ENCODE assay signal across 26 cellular contexts in genomic region chr9:136962163-136962562, GRCh38. TPM values are rescaled to one million over a fixed set of nuclear protein-coding genes. Genes with fewer than 3 reads are reported as not detected.
"Had no signal": no experiment of that assay in that cellular context is flagged by ENCODE, and none has a peak within 500 bp of the region (broad histone marks: within the 10 kb centered on the region; RNA-seq: fewer than 3 reads in every experiment).

No MANE protein-coding gene starts in this region.

- H3K9me3 ChIP-seq: esophagus muscularis mucosa, gastrocnemius medialis, sigmoid colon, transverse colon, uterus had no signal

- H3K4me2 ChIP-seq: neural progenitor cell had no signal

- H2AFZ ChIP-seq: neural progenitor cell had no signal

- H3K27ac ChIP-seq: esophagus muscularis mucosa, gastrocnemius medialis, neural progenitor cell, sigmoid colon, transverse colon, uterus had no signal

- H3K27ac Mint-ChIP-seq: activated B cell treated with CpG ODN at 0.5 μM for 24 hours; activated CD4-positive, alpha-beta T cell treated with anti-CD3 and anti-CD28 coated beads for 36 hours; activated naive CD8-positive, alpha-beta T cell treated with anti-CD3 and anti-CD28 coated beads, Interleukin-2, amount 10 ng/mL, durations not matched to agents 7 days and 5 days; activated T-helper 2 cell treated with anti-CD3 and anti-CD28 coated beads, Interferon-gamma antibody, Interleukin-2, Interleukin-4, amounts not matched to agents 10 μg/mL and 5 μg/mL and 100 μg/mL, durations not matched to agents 14 hours and 24 hours and 36 hours; naive B cell; T-helper 1 cell treated with Interleukin-12 subunit alpha and Interleukin-12 subunit beta and Interleukin-4 antibody, amounts not matched to agents 30 μg/mL and 1 μg/mL, for 36 hours had no signal

- H3K4me3 Mint-ChIP-seq: activated B cell treated with CpG ODN at 0.5 μM for 24 hours; activated CD4-positive, alpha-beta T cell treated with anti-CD3 and anti-CD28 coated beads for 36 hours; activated naive CD8-positive, alpha-beta T cell treated with anti-CD3 and anti-CD28 coated beads, Interleukin-2, amount 10 ng/mL, durations not matched to agents 7 days and 5 days; activated T-cell treated with anti-CD3 and anti-CD28 coated beads, Interleukin-2, amount 50 U/mL, for 4 hours; naive B cell; T-helper 1 cell treated with Interleukin-12 subunit alpha and Interleukin-12 subunit beta and Interleukin-4 antibody, amounts not matched to agents 30 μg/mL and 1 μg/mL, for 36 hours had no signal

- H3K4me3 ChIP-seq: esophagus muscularis mucosa, gastrocnemius medialis, lung, neural progenitor cell, sigmoid colon, transverse colon, uterus had no signal

- H3K9me3 Mint-ChIP-seq: activated B cell treated with CpG ODN at 0.5 μM for 24 hours; activated T-cell treated with anti-CD3 and anti-CD28 coated beads, Interleukin-2, amount 50 U/mL, for 4 hours; activated T-helper 2 cell treated with anti-CD3 and anti-CD28 coated beads, Interferon-gamma antibody, Interleukin-2, Interleukin-4, amounts not matched to agents 10 μg/mL and 5 μg/mL and 100 μg/mL, durations not matched to agents 14 hours and 24 hours and 36 hours; naive B cell; neural progenitor cell; T-helper 1 cell treated with Interleukin-12 subunit alpha and Interleukin-12 subunit beta and Interleukin-4 antibody, amounts not matched to agents 30 μg/mL and 1 μg/mL, for 36 hours had no signal

- ATAC-seq: activated CD4-positive, alpha-beta T cell treated with anti-CD3 and anti-CD28 coated beads for 36 hours; gastrocnemius medialis; left colon had no signal

- H3K27me3 ChIP-seq: neural progenitor cell, uterus had no signal

- H3K4me1 ChIP-seq: gastrocnemius medialis, uterus had no signal

- H3K36me3 Mint-ChIP-seq: activated naive CD8-positive, alpha-beta T cell treated with anti-CD3 and anti-CD28 coated beads, Interleukin-2, amount 10 ng/mL, durations not matched to agents 7 days and 5 days; naive B cell; neural progenitor cell had no signal

- DNase-seq: activated B cell treated with CpG ODN at 0.5 μM for 24 hours; activated CD4-positive, alpha-beta T cell treated with anti-CD3 and anti-CD28 coated beads for 36 hours; activated CD4-positive, alpha-beta T cell treated with anti-CD3 and anti-CD28 coated beads, Interleukin-2, amount 50 U/mL, for 4 hours; activated CD8-positive, alpha-beta memory T cell treated with anti-CD3 and anti-CD28 coated beads for 24 hours; activated CD8-positive, alpha-beta memory T cell treated with anti-CD3 and anti-CD28 coated beads, Interleukin-2, amount 50 U/mL, for 4 hours; activated naive CD4-positive, alpha-beta T cell; activated naive CD8-positive, alpha-beta T cell treated with anti-CD3 and anti-CD28 coated beads, Interleukin-2, amount 10 ng/mL, durations not matched to agents 7 days and 5 days; activated T-cell treated with anti-CD3 and anti-CD28 coated beads, Interleukin-2, amount 50 U/mL, for 4 hours; gastrocnemius medialis; left colon; naive B cell; retina; sigmoid colon; stimulated activated CD4-positive, alpha-beta T cell treated with anti-CD3 and anti-CD28 coated beads, Interleukin-4, amount 100 ng/mL, for 1 hour; stimulated activated naive CD4-positive, alpha-beta T cell treated with Interleukin-2 at 50 U/mL for 16 hours; T1000; transverse colon; uterus had no signal

- H3K36me3 ChIP-seq: esophagus muscularis mucosa, gastrocnemius medialis, neural progenitor cell, sigmoid colon, transverse colon, uterus had no signal

- H3K9ac ChIP-seq: neural progenitor cell had no signal

- H3K27me3 Mint-ChIP-seq: activated CD4-positive, alpha-beta T cell treated with anti-CD3 and anti-CD28 coated beads for 36 hours had no signal

RNA-seq across cellular contexts. Expression of gene LCN12, which starts 10.1 kb away (rescaled TPM):
- total RNA-seq: dermis microvascular lymphatic vessel endothelial cell, esophagus muscularis mucosa, gastrocnemius medialis, mesenteric fat pad, osteoblast had no signal

RNA-seq across cellular contexts. Expression of gene PTGDS, which starts 15.1 kb away (rescaled TPM):
- total RNA-seq: activated B cell treated with CpG ODN at 0.5 μM for 24 hours; activated CD4-positive, alpha-beta T cell treated with anti-CD3 and anti-CD28 coated beads for 36 hours; activated T-helper 2 cell treated with anti-CD3 and anti-CD28 coated beads, Interferon-gamma antibody, Interleukin-2, Interleukin-4, amounts not matched to agents 10 μg/mL and 5 μg/mL and 100 μg/mL, durations not matched to agents 14 hours and 24 hours and 36 hours had no signal

RNA-seq across cellular contexts. Expression of gene C8G, which starts 17.1 kb away (rescaled TPM):
- total RNA-seq: esophagus muscularis mucosa, mesenteric fat pad, osteoblast, sigmoid colon, uterus had no signal

RNA-seq across cellular contexts. Expression of gene LCNL1, which starts 20.6 kb away (rescaled TPM):
- total RNA-seq: activated B cell treated with CpG ODN at 0.5 μM for 24 hours; activated CD4-positive, alpha-beta T cell treated with anti-CD3 and anti-CD28 coated beads for 36 hours; activated T-cell treated with anti-CD3 and anti-CD28 coated beads, Interleukin-2, amount 50 U/mL, for 4 hours; activated T-helper 2 cell treated with anti-CD3 and anti-CD28 coated beads, Interferon-gamma antibody, Interleukin-2, Interleukin-4, amounts not matched to agents 10 μg/mL and 5 μg/mL and 100 μg/mL, durations not matched to agents 14 hours and 24 hours and 36 hours; dermis microvascular lymphatic vessel endothelial cell had no signal
